ENCODE assay signal across 1 cellular context in genomic region chr1:179229214-179230140, GRCh38.
TF ChIP-seq lines count a peak whose summit lies in the region.

Gene ABL2 (minus strand): TSS chr1:179229677. CDS start chr1:179229397, 280 bp downstream.

TF ChIP-seq in HepG2, 621 proteins besides CTCF, POLR2A, EP300 and RAD21 (continued from another document):
- TF ChIP-seq ETS1 (CRISPR knock-in tag; IDR thresholded peaks at IDR 0.05) (no peak), ZNF232 (CRISPR knock-in tag; IDR thresholded peaks at IDR 0.05; ENCODE audit: borderline replicate concordance) (no peak), ZNF777 (CRISPR knock-in tag; IDR thresholded peaks at IDR 0.05) (peak; percentile 53; the same call in 1 of the 2 replicates), SPEN (CRISPR knock-in tag; IDR thresholded peaks at IDR 0.05; ENCODE audit: low read depth) (0 out of 2 replicates have a peak, but pooled peaks have one; percentile 24), ARID4A (CRISPR knock-in tag; IDR thresholded peaks at IDR 0.05; ENCODE audit: borderline replicate concordance) (peak; percentile 48), NFKB2 (CRISPR knock-in tag; IDR thresholded peaks at IDR 0.05; ENCODE audit: borderline replicate concordance) (peak; percentile 81; the same call in 1 of the 2 replicates), ZFP1 (CRISPR knock-in tag; IDR thresholded peaks at IDR 0.05) (no peak), DR1 (CRISPR knock-in tag; IDR thresholded peaks at IDR 0.05) (no peak), MAFG (CRISPR knock-in tag; IDR thresholded peaks at IDR 0.05) (no peak), AGO2 (optimal IDR thresholded peaks at IDR 0.05; ENCODE audit: low read depth, low read length) (peak; percentile 56), ZSCAN21 (CRISPR knock-in tag; IDR thresholded peaks at IDR 0.05; ENCODE audit: borderline replicate concordance) (0 out of 2 replicates have a peak, but pooled peaks have one; percentile 52), ZNF720 (CRISPR knock-in tag; IDR thresholded peaks at IDR 0.05) (no peak), ZNF724P (CRISPR knock-in tag; IDR thresholded peaks at IDR 0.05; ENCODE audit: borderline replicate concordance) (peak; percentile 31; the same call in 1 of the 2 replicates), NKX3-1 (CRISPR knock-in tag; IDR thresholded peaks at IDR 0.05) (no peak), PHF8 (CRISPR knock-in tag; IDR thresholded peaks at IDR 0.05) (peak; percentile 79), TGIF2 (CRISPR knock-in tag; IDR thresholded peaks at IDR 0.05) (peak; percentile 93), TAF1 (CRISPR knock-in tag; IDR thresholded peaks at IDR 0.05) (peak; percentile 87), TMF1 (CRISPR knock-in tag; IDR thresholded peaks at IDR 0.05; ENCODE audit: low read depth) (0 out of 2 replicates have a peak, but pooled peaks have one; percentile 70), ZNF776 (CRISPR knock-in tag; IDR thresholded peaks at IDR 0.05) (peak; percentile 32; the same call in 1 of the 2 replicates), KLF16 (CRISPR knock-in tag; IDR thresholded peaks at IDR 0.05) (peak in 1 of 2 experiments; percentile 65; a peak in 2 of 4 replicates), KDM5B (CRISPR knock-in tag; IDR thresholded peaks at IDR 0.05; ENCODE audit: borderline replicate concordance) (peak; percentile 67; the same call in 1 of the 2 replicates), ZNF331 (CRISPR knock-in tag; IDR thresholded peaks at IDR 0.05) (no peak), ZNF24 (IDR thresholded peaks at IDR 0.05) (no peak), YY1 (IDR thresholded peaks at IDR 0.05; ENCODE audit: insufficient read depth, insufficient replicate concordance, low read depth, low read length) (peak; percentile 92), SALL1 (CRISPR knock-in tag; IDR thresholded peaks at IDR 0.05) (peak; percentile 62), SSRP1 (CRISPR knock-in tag; IDR thresholded peaks at IDR 0.05) (no peak), LCORL (IDR thresholded peaks at IDR 0.05) (no peak), LCORL (CRISPR knock-in tag; IDR thresholded peaks at IDR 0.05) (peak; percentile 24; the same call in 1 of the 2 replicates)
- TF ChIP-seq, protein P1, sequence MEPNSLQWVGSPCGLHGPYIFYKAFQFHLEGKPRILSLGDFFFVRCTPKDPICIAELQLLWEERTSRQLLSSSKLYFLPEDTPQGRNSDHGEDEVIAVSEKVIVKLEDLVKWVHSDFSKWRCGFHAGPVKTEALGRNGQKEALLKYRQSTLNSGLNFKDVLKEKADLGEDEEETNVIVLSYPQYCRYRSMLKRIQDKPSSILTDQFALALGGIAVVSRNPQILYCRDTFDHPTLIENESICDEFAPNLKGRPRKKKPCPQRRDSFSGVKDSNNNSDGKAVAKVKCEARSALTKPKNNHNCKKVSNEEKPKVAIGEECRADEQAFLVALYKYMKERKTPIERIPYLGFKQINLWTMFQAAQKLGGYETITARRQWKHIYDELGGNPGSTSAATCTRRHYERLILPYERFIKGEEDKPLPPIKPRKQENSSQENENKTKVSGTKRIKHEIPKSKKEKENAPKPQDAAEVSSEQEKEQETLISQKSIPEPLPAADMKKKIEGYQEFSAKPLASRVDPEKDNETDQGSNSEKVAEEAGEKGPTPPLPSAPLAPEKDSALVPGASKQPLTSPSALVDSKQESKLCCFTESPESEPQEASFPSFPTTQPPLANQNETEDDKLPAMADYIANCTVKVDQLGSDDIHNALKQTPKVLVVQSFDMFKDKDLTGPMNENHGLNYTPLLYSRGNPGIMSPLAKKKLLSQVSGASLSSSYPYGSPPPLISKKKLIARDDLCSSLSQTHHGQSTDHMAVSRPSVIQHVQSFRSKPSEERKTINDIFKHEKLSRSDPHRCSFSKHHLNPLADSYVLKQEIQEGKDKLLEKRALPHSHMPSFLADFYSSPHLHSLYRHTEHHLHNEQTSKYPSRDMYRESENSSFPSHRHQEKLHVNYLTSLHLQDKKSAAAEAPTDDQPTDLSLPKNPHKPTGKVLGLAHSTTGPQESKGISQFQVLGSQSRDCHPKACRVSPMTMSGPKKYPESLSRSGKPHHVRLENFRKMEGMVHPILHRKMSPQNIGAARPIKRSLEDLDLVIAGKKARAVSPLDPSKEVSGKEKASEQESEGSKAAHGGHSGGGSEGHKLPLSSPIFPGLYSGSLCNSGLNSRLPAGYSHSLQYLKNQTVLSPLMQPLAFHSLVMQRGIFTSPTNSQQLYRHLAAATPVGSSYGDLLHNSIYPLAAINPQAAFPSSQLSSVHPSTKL (CRISPR knock-in tag; IDR thresholded peaks at IDR 0.05), result 0 out of 2 replicates have a peak, but pooled peaks have one; percentile 18
- TF ChIP-seq, protein P2, sequence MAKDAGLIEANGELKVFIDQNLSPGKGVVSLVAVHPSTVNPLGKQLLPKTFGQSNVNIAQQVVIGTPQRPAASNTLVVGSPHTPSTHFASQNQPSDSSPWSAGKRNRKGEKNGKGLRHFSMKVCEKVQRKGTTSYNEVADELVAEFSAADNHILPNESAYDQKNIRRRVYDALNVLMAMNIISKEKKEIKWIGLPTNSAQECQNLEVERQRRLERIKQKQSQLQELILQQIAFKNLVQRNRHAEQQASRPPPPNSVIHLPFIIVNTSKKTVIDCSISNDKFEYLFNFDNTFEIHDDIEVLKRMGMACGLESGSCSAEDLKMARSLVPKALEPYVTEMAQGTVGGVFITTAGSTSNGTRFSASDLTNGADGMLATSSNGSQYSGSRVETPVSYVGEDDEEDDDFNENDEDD (CRISPR knock-in tag; IDR thresholded peaks at IDR 0.05; ENCODE audit: borderline replicate concordance), result peak; percentile 28; the same call in 1 of the 2 replicates
- TF ChIP-seq, protein P3, sequence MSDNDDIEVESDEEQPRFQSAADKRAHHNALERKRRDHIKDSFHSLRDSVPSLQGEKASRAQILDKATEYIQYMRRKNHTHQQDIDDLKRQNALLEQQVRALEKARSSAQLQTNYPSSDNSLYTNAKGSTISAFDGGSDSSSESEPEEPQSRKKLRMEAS (IDR thresholded peaks at IDR 0.05), result peak; percentile 66
- TF ChIP-seq, protein P4, sequence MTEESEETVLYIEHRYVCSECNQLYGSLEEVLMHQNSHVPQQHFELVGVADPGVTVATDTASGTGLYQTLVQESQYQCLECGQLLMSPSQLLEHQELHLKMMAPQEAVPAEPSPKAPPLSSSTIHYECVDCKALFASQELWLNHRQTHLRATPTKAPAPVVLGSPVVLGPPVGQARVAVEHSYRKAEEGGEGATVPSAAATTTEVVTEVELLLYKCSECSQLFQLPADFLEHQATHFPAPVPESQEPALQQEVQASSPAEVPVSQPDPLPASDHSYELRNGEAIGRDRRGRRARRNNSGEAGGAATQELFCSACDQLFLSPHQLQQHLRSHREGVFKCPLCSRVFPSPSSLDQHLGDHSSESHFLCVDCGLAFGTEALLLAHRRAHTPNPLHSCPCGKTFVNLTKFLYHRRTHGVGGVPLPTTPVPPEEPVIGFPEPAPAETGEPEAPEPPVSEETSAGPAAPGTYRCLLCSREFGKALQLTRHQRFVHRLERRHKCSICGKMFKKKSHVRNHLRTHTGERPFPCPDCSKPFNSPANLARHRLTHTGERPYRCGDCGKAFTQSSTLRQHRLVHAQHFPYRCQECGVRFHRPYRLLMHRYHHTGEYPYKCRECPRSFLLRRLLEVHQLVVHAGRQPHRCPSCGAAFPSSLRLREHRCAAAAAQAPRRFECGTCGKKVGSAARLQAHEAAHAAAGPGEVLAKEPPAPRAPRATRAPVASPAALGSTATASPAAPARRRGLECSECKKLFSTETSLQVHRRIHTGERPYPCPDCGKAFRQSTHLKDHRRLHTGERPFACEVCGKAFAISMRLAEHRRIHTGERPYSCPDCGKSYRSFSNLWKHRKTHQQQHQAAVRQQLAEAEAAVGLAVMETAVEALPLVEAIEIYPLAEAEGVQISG (CRISPR knock-in tag; IDR thresholded peaks at IDR 0.05), result peak; percentile 98
- TF ChIP-seq, protein P5, sequence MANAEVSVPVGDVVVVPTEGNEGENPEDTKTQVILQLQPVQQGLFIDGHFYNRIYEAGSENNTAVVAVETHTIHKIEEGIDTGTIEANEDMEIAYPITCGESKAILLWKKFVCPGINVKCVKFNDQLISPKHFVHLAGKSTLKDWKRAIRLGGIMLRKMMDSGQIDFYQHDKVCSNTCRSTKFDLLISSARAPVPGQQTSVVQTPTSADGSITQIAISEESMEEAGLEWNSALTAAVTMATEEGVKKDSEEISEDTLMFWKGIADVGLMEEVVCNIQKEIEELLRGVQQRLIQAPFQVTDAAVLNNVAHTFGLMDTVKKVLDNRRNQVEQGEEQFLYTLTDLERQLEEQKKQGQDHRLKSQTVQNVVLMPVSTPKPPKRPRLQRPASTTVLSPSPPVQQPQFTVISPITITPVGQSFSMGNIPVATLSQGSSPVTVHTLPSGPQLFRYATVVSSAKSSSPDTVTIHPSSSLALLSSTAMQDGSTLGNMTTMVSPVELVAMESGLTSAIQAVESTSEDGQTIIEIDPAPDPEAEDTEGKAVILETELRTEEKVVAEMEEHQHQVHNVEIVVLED (CRISPR knock-in tag; IDR thresholded peaks at IDR 0.05; ENCODE audit: borderline replicate concordance), result 0 out of 2 replicates have a peak, but pooled peaks have one; percentile 10
- TF ChIP-seq, protein P6, sequence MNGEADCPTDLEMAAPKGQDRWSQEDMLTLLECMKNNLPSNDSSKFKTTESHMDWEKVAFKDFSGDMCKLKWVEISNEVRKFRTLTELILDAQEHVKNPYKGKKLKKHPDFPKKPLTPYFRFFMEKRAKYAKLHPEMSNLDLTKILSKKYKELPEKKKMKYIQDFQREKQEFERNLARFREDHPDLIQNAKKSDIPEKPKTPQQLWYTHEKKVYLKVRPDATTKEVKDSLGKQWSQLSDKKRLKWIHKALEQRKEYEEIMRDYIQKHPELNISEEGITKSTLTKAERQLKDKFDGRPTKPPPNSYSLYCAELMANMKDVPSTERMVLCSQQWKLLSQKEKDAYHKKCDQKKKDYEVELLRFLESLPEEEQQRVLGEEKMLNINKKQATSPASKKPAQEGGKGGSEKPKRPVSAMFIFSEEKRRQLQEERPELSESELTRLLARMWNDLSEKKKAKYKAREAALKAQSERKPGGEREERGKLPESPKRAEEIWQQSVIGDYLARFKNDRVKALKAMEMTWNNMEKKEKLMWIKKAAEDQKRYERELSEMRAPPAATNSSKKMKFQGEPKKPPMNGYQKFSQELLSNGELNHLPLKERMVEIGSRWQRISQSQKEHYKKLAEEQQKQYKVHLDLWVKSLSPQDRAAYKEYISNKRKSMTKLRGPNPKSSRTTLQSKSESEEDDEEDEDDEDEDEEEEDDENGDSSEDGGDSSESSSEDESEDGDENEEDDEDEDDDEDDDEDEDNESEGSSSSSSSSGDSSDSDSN (CRISPR knock-in tag; IDR thresholded peaks at IDR 0.05), result peak; percentile 87; the same call in 1 of the 2 replicates
- TF ChIP-seq, protein P7, sequence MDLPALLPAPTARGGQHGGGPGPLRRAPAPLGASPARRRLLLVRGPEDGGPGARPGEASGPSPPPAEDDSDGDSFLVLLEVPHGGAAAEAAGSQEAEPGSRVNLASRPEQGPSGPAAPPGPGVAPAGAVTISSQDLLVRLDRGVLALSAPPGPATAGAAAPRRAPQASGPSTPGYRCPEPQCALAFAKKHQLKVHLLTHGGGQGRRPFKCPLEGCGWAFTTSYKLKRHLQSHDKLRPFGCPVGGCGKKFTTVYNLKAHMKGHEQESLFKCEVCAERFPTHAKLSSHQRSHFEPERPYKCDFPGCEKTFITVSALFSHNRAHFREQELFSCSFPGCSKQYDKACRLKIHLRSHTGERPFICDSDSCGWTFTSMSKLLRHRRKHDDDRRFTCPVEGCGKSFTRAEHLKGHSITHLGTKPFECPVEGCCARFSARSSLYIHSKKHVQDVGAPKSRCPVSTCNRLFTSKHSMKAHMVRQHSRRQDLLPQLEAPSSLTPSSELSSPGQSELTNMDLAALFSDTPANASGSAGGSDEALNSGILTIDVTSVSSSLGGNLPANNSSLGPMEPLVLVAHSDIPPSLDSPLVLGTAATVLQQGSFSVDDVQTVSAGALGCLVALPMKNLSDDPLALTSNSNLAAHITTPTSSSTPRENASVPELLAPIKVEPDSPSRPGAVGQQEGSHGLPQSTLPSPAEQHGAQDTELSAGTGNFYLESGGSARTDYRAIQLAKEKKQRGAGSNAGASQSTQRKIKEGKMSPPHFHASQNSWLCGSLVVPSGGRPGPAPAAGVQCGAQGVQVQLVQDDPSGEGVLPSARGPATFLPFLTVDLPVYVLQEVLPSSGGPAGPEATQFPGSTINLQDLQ (CRISPR knock-in tag; IDR thresholded peaks at IDR 0.05), result no peak
TF ChIP-seq in HepG2: peak in this region for 62.
